8 cellular contexts compared by ENCODE assay signal in genomic region chr6:30570760-30571084, GRCh38. TPM values are rescaled to one million over a fixed set of nuclear protein-coding genes. Genes with fewer than 3 reads are reported as not detected.
DNase-seq lines count a peak whose midpoint lies in the region; ATAC-seq, FAIRE-seq and TF ChIP-seq lines count a peak whose summit lies in the region.

No MANE protein-coding gene starts in this region.

- intact Hi-C loops in spleen (cut with DNase I; ENCODE audit: low total_unique reads) = no loop called here

- H3K27me3 ChIP-seq in spleen (replicated peaks in 1 of 7) = no peaks in the 10 kb centered on the region

- no peak for TF ChIP-seq CTCF in spleen (IDR thresholded peaks at IDR 0.05 in 8 of 11, conservative IDR thresholded peaks at IDR 0.05 in 3 of 11)

- H3K4me1 Mint-ChIP-seq in activated T-cell treated with anti-CD3 and anti-CD28 coated beads, Interleukin-2, amount 50 U/mL, for 24 hours (ENCODE audit: low read depth) = peaks cover 71% of the 10 kb centered on the region
- H3K4me1 Mint-ChIP-seq in activated CD8-positive, alpha-beta T cell treated with anti-CD3 and anti-CD28 coated beads, Interleukin-2, amount 10 ng/mL, durations not matched to agents 7 days and 5 days (ENCODE audit: low read depth) = peaks cover 54% of the 10 kb centered on the region

- H3K4me3 ChIP-seq in spleen = peak overlapping the region; percentile 65 to 94 (median 83)

- POLR2A ChIA-PET in activated CD8-positive, alpha-beta T cell treated with anti-CD3 and anti-CD28 coated beads, Interleukin-2, amount 10 ng/mL, durations not matched to agents 7 days and 5 days (lab: Charles Lee) = interaction anchor here (0.6 to 3.6 kb wide), 19 partner anchors 13 to 357 kb away, joined by 3 to 46 read pairs (median 3); partner anchors contain the start of genes GNL1, MRPS18B, PPP1R10 and PRR3

- peak; percentile 13 for ATAC-seq in HG03103 (IDR thresholded peaks at IDR 0.05; ENCODE audit: low read depth, unreplicated experiment)
- ATAC-seq in activated CD8-positive, alpha-beta T cell treated with anti-CD3 and anti-CD28 coated beads, Interleukin-2, amount 10 ng/mL, durations not matched to agents 7 days and 5 days = peak; percentile 25

- H3K9me3 ChIP-seq in spleen = no peaks in the 10 kb centered on the region

- WGBS in spleen, 5 donors = 0 to 2% (median 1%) methylated on average over 17 of the region's 17 CpGs

- peak overlapping the region; percentile 81 to 96 (median 91) for H3K27ac ChIP-seq in spleen

- peaks cover 48% of the 10 kb centered on the region for H3K36me3 Mint-ChIP-seq in activated T-cell treated with anti-CD3 and anti-CD28 coated beads, Interleukin-2, amount 50 U/mL, for 24 hours (ENCODE audit: low read depth)
- peaks cover 18% of the 10 kb centered on the region for H3K36me3 Mint-ChIP-seq in activated CD8-positive, alpha-beta T cell treated with anti-CD3 and anti-CD28 coated beads, Interleukin-2, amount 10 ng/mL, durations not matched to agents 7 days and 5 days (ENCODE audit: low read depth)

- no peak for TF ChIP-seq POLR2A in spleen (IDR thresholded peaks at IDR 0.05)

- no peak for DNase-seq in activated T-cell treated with anti-CD3 and anti-CD28 coated beads, Interleukin-2, amount 50 U/mL, for 24 hours
- DNase-seq in activated T-cell treated with anti-CD3 and anti-CD28 coated beads, Interleukin-2, amount 50 U/mL, for 48 hours = no peak
- no peak for DNase-seq in activated CD8-positive, alpha-beta T cell treated with anti-CD3 and anti-CD28 coated beads, Interleukin-2, amount 10 ng/mL, durations not matched to agents 7 days and 5 days
- DNase-seq in hepatic stellate cell (ENCODE audit: low spot score) (peak; percentile 43), spleen (no peak), GDM1 (lab: John Stamatoyannopoulos, UW) (no peak), RCC 7860 (ENCODE audit: low spot score) (no peak)

- peak overlapping the region; percentile 99 for H3K27ac Mint-ChIP-seq in activated T-cell treated with anti-CD3 and anti-CD28 coated beads, Interleukin-2, amount 50 U/mL, for 24 hours
- peak overlapping the region; percentile 87 for H3K27ac Mint-ChIP-seq in activated CD8-positive, alpha-beta T cell treated with anti-CD3 and anti-CD28 coated beads, Interleukin-2, amount 10 ng/mL, durations not matched to agents 7 days and 5 days

- H3K9me3 Mint-ChIP-seq in activated T-cell treated with anti-CD3 and anti-CD28 coated beads, Interleukin-2, amount 50 U/mL, for 24 hours = no peaks in the 10 kb centered on the region
- no peaks in the 10 kb centered on the region for H3K9me3 Mint-ChIP-seq in activated CD8-positive, alpha-beta T cell treated with anti-CD3 and anti-CD28 coated beads, Interleukin-2, amount 10 ng/mL, durations not matched to agents 7 days and 5 days (ENCODE audit: insufficient read depth)

- no peaks in the 10 kb centered on the region for H3K27me3 Mint-ChIP-seq in activated T-cell treated with anti-CD3 and anti-CD28 coated beads, Interleukin-2, amount 50 U/mL, for 24 hours
- peaks cover 2% of the 10 kb centered on the region for H3K27me3 Mint-ChIP-seq in activated CD8-positive, alpha-beta T cell treated with anti-CD3 and anti-CD28 coated beads, Interleukin-2, amount 10 ng/mL, durations not matched to agents 7 days and 5 days (ENCODE audit: low read depth)

- H3K4me3 Mint-ChIP-seq in activated T-cell treated with anti-CD3 and anti-CD28 coated beads, Interleukin-2, amount 50 U/mL, for 24 hours = peak overlapping the region; percentile 97
- H3K4me3 Mint-ChIP-seq in activated CD8-positive, alpha-beta T cell treated with anti-CD3 and anti-CD28 coated beads, Interleukin-2, amount 10 ng/mL, durations not matched to agents 7 days and 5 days = peak overlapping the region; percentile 96

- peaks cover 0 to 18% (median 0%) of the 10 kb centered on the region in 6 donors for H3K36me3 ChIP-seq in spleen

- FAIRE-seq in RCC 7860 (lab: Jason Lieb, UNC) = no peak

- CTCF ChIA-PET in activated CD8-positive, alpha-beta T cell treated with anti-CD3 and anti-CD28 coated beads, Interleukin-2, amount 10 ng/mL, durations not matched to agents 7 days and 5 days (lab: Charles Lee) = interaction anchor here (0.6 to 3.2 kb wide), 11 partner anchors 12 to 166 kb away, joined by 3 to 44 read pairs (median 6); partner anchors contain the start of genes MRPS18B and PPP1R10

- H3K4me1 ChIP-seq in spleen = peaks cover 28 to 59% (median 50%) of the 10 kb centered on the region in 6 donors

RNA-seq across cellular contexts. Expression of gene ABCF1, which starts 0.5 kb away (rescaled TPM):
- 10 to 100 TPM; 72.2 to 79.6 TPM for total RNA-seq in activated CD8-positive, alpha-beta T cell treated with anti-CD3 and anti-CD28 coated beads, Interleukin-2, amount 10 ng/mL, durations not matched to agents 7 days and 5 days
- total RNA-seq in spleen = 10 to 100 TPM; 30.7 to 53.5 (median 34.5) TPM
- polyA plus RNA-seq in spleen = 10 to 100 TPM; 12.8 to 27.7 (median 14.5) TPM

RNA-seq across cellular contexts. Expression of gene PRR3, which starts 13.6 kb away (rescaled TPM):
- total RNA-seq in activated CD8-positive, alpha-beta T cell treated with anti-CD3 and anti-CD28 coated beads, Interleukin-2, amount 10 ng/mL, durations not matched to agents 7 days and 5 days = 10 to 100 TPM; 19.7 to 21.1 TPM
- 10 to 100 TPM in 6 of 7 donors, 1 to 10 TPM in 1; 8.1 to 19.6 (median 12.9) TPM for total RNA-seq in spleen
- 10 to 100 TPM; 11.5 to 15.6 (median 12.9) TPM for polyA plus RNA-seq in spleen

RNA-seq across cellular contexts. Expression of gene GNL1, which starts 14.4 kb away (rescaled TPM):
- total RNA-seq in activated CD8-positive, alpha-beta T cell treated with anti-CD3 and anti-CD28 coated beads, Interleukin-2, amount 10 ng/mL, durations not matched to agents 7 days and 5 days = 10 to 100 TPM; 63.7 to 69.9 TPM
- 10 to 100 TPM; 28.0 to 84.6 (median 56.7) TPM for total RNA-seq in spleen
- 10 to 100 TPM; 40.3 to 55.6 (median 45.6) TPM for polyA plus RNA-seq in spleen

RNA-seq across cellular contexts. Expression of gene PPP1R10, which starts 46.3 kb away (rescaled TPM):
- 10 to 100 TPM; 92.8 to 99.7 TPM for total RNA-seq in activated CD8-positive, alpha-beta T cell treated with anti-CD3 and anti-CD28 coated beads, Interleukin-2, amount 10 ng/mL, durations not matched to agents 7 days and 5 days
- 10 to 100 TPM; 53.5 to 86.2 (median 75.9) TPM for total RNA-seq in spleen
- 10 to 100 TPM; 13.5 to 24.6 (median 13.6) TPM for polyA plus RNA-seq in spleen

RNA-seq across cellular contexts. Expression of gene MRPS18B, which starts 46.9 kb away (rescaled TPM):
- 10 to 100 TPM; 43.2 to 43.6 TPM for total RNA-seq in activated CD8-positive, alpha-beta T cell treated with anti-CD3 and anti-CD28 coated beads, Interleukin-2, amount 10 ng/mL, durations not matched to agents 7 days and 5 days
- 10 to 100 TPM; 41.2 to 63.4 (median 45.3) TPM for total RNA-seq in spleen
- 10 to 100 TPM; 48.8 to 74.0 (median 73.0) TPM for polyA plus RNA-seq in spleen
